ENCODE assay signal across 8 cellular contexts in the genomic region with DNA sequence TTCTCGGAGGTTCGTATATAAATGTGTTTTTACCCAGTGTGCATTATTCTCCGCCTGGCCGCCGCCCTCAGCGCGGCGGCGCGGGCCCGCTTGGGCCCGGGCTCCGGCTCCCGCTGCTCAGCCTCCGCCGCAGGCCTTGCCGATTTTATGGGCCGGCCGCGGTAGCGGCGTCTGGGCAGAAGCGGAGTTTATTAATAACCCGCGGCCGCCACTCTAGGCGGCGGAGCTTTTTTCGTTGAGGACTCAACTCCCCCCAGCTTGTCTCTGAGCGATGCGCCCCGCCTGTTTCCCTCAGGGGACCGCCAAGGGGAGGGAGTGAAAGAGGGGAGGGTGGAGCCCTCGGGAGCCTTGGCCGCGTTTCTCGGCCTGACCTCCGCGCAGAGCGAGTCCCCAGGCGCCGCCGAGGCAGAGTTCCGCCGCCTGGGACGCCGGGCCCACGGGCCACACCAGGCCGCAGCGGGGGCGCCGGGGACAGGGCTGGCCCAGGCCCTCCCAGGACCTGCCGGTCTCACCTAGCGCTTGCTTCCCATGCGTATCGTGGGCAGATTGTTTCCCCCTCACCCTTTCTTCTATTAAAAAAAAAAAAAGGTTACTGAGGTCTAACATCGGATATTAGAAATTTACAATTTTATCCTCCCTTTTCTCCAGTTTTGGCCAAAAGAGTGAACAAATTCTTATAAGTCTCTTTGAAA. TPM values are rescaled to one million over a fixed set of nuclear protein-coding genes. Genes with fewer than 3 reads are reported as not detected.
A peak's percentile ranks its signal among the peaks of the same experiment; 100 is the strongest.
DNase-seq lines count a peak whose midpoint lies in the region; ATAC-seq and TF ChIP-seq lines count a peak whose summit lies in the region.

No MANE protein-coding gene starts in this region.

- peak; percentile 43 for ATAC-seq in GM21526 (IDR thresholded peaks at IDR 0.05; ENCODE audit: low FRiP score, unreplicated experiment)

- peaks cover 4 to 38% (median 8%) of the 10 kb centered on the region in 3 donors for H3K4me1 ChIP-seq in esophagus squamous epithelium

- no peaks in the 10 kb centered on the region for H3K27me3 ChIP-seq in esophagus squamous epithelium

- peak overlapping the region; percentile 66 to 99 (median 78) for H3K4me3 ChIP-seq in esophagus squamous epithelium

- TF ChIP-seq POLR2A in esophagus squamous epithelium (IDR thresholded peaks at IDR 0.05): peak in 2 of 4 donors; percentile 81 to 99

- peak in 2 of 6 experiments; percentile 32 to 41 for TF ChIP-seq CTCF in esophagus squamous epithelium (IDR thresholded peaks at IDR 0.05)

- 0% methylated on average over 17 to 23 of the region's 57 CpGs for WGBS in esophagus squamous epithelium, 2 donors

- peaks cover 0 to 2% (median 0%) of the 10 kb centered on the region in 3 donors for H3K36me3 ChIP-seq in esophagus squamous epithelium

- H3K9me3 ChIP-seq in esophagus squamous epithelium: no peaks in the 10 kb centered on the region

- DNase-seq in DMS153 (lab: John Stamatoyannopoulos, UW): peak; percentile 88
- DNase-seq in HuH-7 (ENCODE audit: low spot score): peak; percentile 70
- peak; percentile 81 for DNase-seq in OCI-M2 (lab: John Stamatoyannopoulos, UW; ENCODE audit: unreplicated experiment)
- DNase-seq in activated T-helper 1 cell treated with Interleukin-2 at 50 U/mL for 16 hours (ENCODE audit: low read depth): peak; percentile 66
- peak; percentile 49 for DNase-seq in esophagus squamous epithelium (lab: John Stamatoyannopoulos, UW)
- peak; percentile 96 for DNase-seq in myocyte (ENCODE audit: low read depth)
- DNase-seq in stimulated activated CD8-positive, alpha-beta memory T cell treated with anti-CD3 and anti-CD28 coated beads, Interleukin-7, amount 100 ng/mL, for 48 hours (ENCODE audit: extremely low read depth in 1 of 2, low read depth in 1 of 2): peak; percentile 60 to 70

- intact Hi-C loops in esophagus squamous epithelium (cut with DNase I): no loop called here

- H3K27ac ChIP-seq in esophagus squamous epithelium: peak overlapping the region; percentile 96 to 98 (median 97)

RNA-seq across cellular contexts. Expression of a gene that starts 0.4 kb away (rescaled TPM):
- total RNA-seq in esophagus squamous epithelium: 10 to 100 TPM in 3 of 4 donors, 1 to 10 TPM in 1; 9.7 to 26.1 (median 16.6) TPM
- total RNA-seq in myocyte: 21.0 and 27.9 TPM in 2 replicates
- 13.1 TPM for polyA plus RNA-seq in myocyte (2012)

Comparison
In these comparisons a context has a peak if more than half of its experiments do, and no peak if none do; other contexts are left out.
1. Peak in every context shown above with its lines: DNase-seq, ATAC-seq, H3K4me3 ChIP-seq and H3K27ac ChIP-seq.